Comparison of ENCODE assay signal across 12 cellular contexts in genomic region chr12:115227137-115227615, GRCh38.
DNase-seq lines count a peak whose midpoint lies in the region; ATAC-seq and TF ChIP-seq lines count a peak whose summit lies in the region.
"Had no signal": no experiment of that assay in that cellular context is flagged by ENCODE, and none has a peak within 500 bp of the region (broad histone marks: within the 10 kb centered on the region; RNA-seq: fewer than 3 reads in every experiment).

No MANE protein-coding gene starts in this region.

- no peaks in the 10 kb centered on the region for H3K79me2 ChIP-seq in PC-9 (ENCODE audit: low read depth)

- intact Hi-C loops in PC-9 (cut with micrococcal nuclease; ENCODE audit: unreplicated experiment) = no loop called here

- CTCF ChIA-PET in PC-9 (lab: Charles Lee) = no interaction called here

- no peaks in the 10 kb centered on the region for H3K36me3 ChIP-seq in PC-9 (ENCODE audit: low read depth)
- no peaks in the 10 kb centered on the region for H3K36me3 ChIP-seq in gastroesophageal sphincter

- DNase-seq in EH (ENCODE audit: low read depth) (peak; percentile 96), PC-9 (peak in 1 of 2 experiments; percentile 57), mesothelial cell of epicardium (ENCODE audit: low spot score in 2 of 2, unreplicated experiment in 2 of 2) (no peak), glutamatergic neuron (no peak), GDM1 (lab: John Stamatoyannopoulos, UW) (no peak)
- DNase-seq: activated T-cell treated with anti-CD3 and anti-CD28 coated beads, Interleukin-2, amount 50 U/mL, for 4 hours; NCI-H510A; stimulated activated CD8-positive, alpha-beta memory T cell treated with anti-CD3 and anti-CD28 coated beads, Interleukin-4, amount 100 ng/mL, for 48 hours had no signal

- H3K4me1 Mint-ChIP-seq in mesothelial cell of epicardium = peaks cover 63% of the 10 kb centered on the region
- no peaks in the 10 kb centered on the region for H3K4me1 Mint-ChIP-seq in glutamatergic neuron (ENCODE audit: low read depth, unreplicated experiment)

- no peaks in the 10 kb centered on the region for H3F3A ChIP-seq in PC-9 (ENCODE audit: insufficient read depth, low read depth)

- H3K4me3 Mint-ChIP-seq in mesothelial cell of epicardium = no peak overlapping the region
- no peak overlapping the region for H3K4me3 Mint-ChIP-seq in glutamatergic neuron (ENCODE audit: unreplicated experiment)
- H3K4me3 Mint-ChIP-seq: activated T-cell treated with anti-CD3 and anti-CD28 coated beads, Interleukin-2, amount 50 U/mL, for 4 hours had no signal

- no peaks in the 10 kb centered on the region; the same call in 1 of the 2 replicates for H4K20me1 ChIP-seq in PC-9 (ENCODE audit: insufficient read depth)

- no peaks in the 10 kb centered on the region for H3K9me2 ChIP-seq in PC-9 (ENCODE audit: insufficient read depth)

- H3K27me3 ChIP-seq in PC-9 (ENCODE audit: insufficient read depth, low read depth) = peaks cover 6% of the 10 kb centered on the region
- peaks cover 18% of the 10 kb centered on the region for H3K27me3 ChIP-seq in gastroesophageal sphincter

- 83% methylated on average over 2 of the region's 4 CpGs; no CpG with 5 or more reads in 1 of the 2 donors for WGBS in gastroesophageal sphincter (ENCODE audit: low coverage in 1 of 2), 2 donors

- no peak for TF ChIP-seq EP300 in gastroesophageal sphincter (IDR thresholded peaks at IDR 0.05)

- H3K27ac Mint-ChIP-seq in mesothelial cell of epicardium (peak overlapping the region; percentile 32), glutamatergic neuron (ENCODE audit: unreplicated experiment) (no peak overlapping the region)

- no peak overlapping the region for H3K4me2 ChIP-seq in PC-9

- TF ChIP-seq POLR2A in gastroesophageal sphincter (IDR thresholded peaks at IDR 0.05) = no peak

- H3K4me1 ChIP-seq in PC-9 (replicated peaks; ENCODE audit: insufficient read depth) (peaks cover 14% of the 10 kb centered on the region; the same call in 1 of the 2 replicates), gastroesophageal sphincter (no peaks in the 10 kb centered on the region)

- no peak overlapping the region for H2AFZ ChIP-seq in PC-9

- H3K9me3 ChIP-seq in PC-9 (ENCODE audit: insufficient read depth, low read depth) = no peaks in the 10 kb centered on the region
- H3K9me3 ChIP-seq in gastroesophageal sphincter = no peaks in the 10 kb centered on the region

- no peak for TF ChIP-seq CTCF in PC-9 (conservative IDR thresholded peaks at IDR 0.05)
- no peak for TF ChIP-seq CTCF in mesothelial cell of epicardium (IDR thresholded peaks at IDR 0.05; ENCODE audit: unreplicated experiment)
- no peak for TF ChIP-seq CTCF in glutamatergic neuron (IDR thresholded peaks at IDR 0.05; ENCODE audit: partially characterized antibody, unreplicated experiment)
- no peak for TF ChIP-seq CTCF in gastroesophageal sphincter (IDR thresholded peaks at IDR 0.05)

- H3K9me3 Mint-ChIP-seq in mesothelial cell of epicardium (no peaks in the 10 kb centered on the region), glutamatergic neuron (ENCODE audit: unreplicated experiment) (no peaks in the 10 kb centered on the region)
- H3K9me3 Mint-ChIP-seq: activated T-cell treated with anti-CD3 and anti-CD28 coated beads, Interleukin-2, amount 50 U/mL, for 4 hours had no signal

- H3K36me3 Mint-ChIP-seq in mesothelial cell of epicardium = no peaks in the 10 kb centered on the region
- H3K36me3 Mint-ChIP-seq in glutamatergic neuron (ENCODE audit: unreplicated experiment) = no peaks in the 10 kb centered on the region

- no peak overlapping the region for H3K4me3 ChIP-seq in PC-9
- H3K4me3 ChIP-seq in gastroesophageal sphincter = no peak overlapping the region

- H3K27ac ChIP-seq in PC-9 (peak overlapping the region; percentile 48), gastroesophageal sphincter (no peak overlapping the region)

- ATAC-seq in esophagus mucosa (peak; percentile 98), GM21737 (IDR thresholded peaks at IDR 0.05; ENCODE audit: unreplicated experiment) (no peak), gastroesophageal sphincter (no peak)
- ATAC-seq: activated T-cell treated with anti-CD3 and anti-CD28 coated beads, Interleukin-2, amount 50 U/mL, for 4 hours; left lobe of liver had no signal

- BruUV-seq in PC-9 (replicated peaks; lab: Mats Ljungman, UMichigan) = no TSS peak

- H3K27me3 Mint-ChIP-seq in mesothelial cell of epicardium (ENCODE audit: low read depth) (no peaks in the 10 kb centered on the region), glutamatergic neuron (ENCODE audit: unreplicated experiment) (peaks cover 2% of the 10 kb centered on the region)

- POLR2A ChIA-PET in PC-9 (lab: Charles Lee; ENCODE audit: unreplicated experiment) = no interaction called here
